2 cellular contexts compared by ENCODE assay signal in genomic region chr7:73536479-73536878, GRCh38.
TF ChIP-seq lines count a peak whose summit lies in the region.

No MANE protein-coding gene starts in this region.

TF ChIP-seq in GM12878, 131 proteins besides CTCF, POLR2A, EP300 and RAD21:
- no peak for TF ChIP-seq TCF12 (IDR thresholded peaks at IDR 0.05; ENCODE audit: low read depth, low read length)
- TF ChIP-seq ZZZ3 (IDR thresholded peaks at IDR 0.05; ENCODE audit: control insufficient read depth, insufficient read length, low read depth) = no peak
- no peak for TF ChIP-seq JUND (IDR thresholded peaks at IDR 0.05; ENCODE audit: low read depth, low read length)
- no peak for TF ChIP-seq CHD1 (IDR thresholded peaks at IDR 0.05; ENCODE audit: low read depth, low read length)
- TF ChIP-seq SREBF1 (IDR thresholded peaks at IDR 0.05; ENCODE audit: low read length) = no peak
- TF ChIP-seq EZH2 (IDR thresholded peaks at IDR 0.05; ENCODE audit: borderline replicate concordance, control insufficient read depth, low read depth, low read length) = no peak
- TF ChIP-seq POLR2AphosphoS5 (IDR thresholded peaks at IDR 0.05; ENCODE audit: low read length) = no peak
- TF ChIP-seq, protein P1, sequence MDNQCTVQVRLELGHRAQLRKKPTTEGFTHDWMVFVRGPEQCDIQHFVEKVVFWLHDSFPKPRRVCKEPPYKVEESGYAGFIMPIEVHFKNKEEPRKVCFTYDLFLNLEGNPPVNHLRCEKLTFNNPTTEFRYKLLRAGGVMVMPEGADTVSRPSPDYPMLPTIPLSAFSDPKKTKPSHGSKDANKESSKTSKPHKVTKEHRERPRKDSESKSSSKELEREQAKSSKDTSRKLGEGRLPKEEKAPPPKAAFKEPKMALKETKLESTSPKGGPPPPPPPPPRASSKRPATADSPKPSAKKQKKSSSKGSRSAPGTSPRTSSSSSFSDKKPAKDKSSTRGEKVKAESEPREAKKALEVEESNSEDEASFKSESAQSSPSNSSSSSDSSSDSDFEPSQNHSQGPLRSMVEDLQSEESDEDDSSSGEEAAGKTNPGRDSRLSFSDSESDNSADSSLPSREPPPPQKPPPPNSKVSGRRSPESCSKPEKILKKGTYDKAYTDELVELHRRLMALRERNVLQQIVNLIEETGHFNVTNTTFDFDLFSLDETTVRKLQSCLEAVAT (IDR thresholded peaks at IDR 0.05) = no peak
- no peak for TF ChIP-seq SMAD5 (IDR thresholded peaks at IDR 0.05; ENCODE audit: low read depth)
- no peak for TF ChIP-seq SPI1 (IDR thresholded peaks at IDR 0.05; ENCODE audit: borderline replicate concordance, insufficient read depth, low read depth, low read length)
- TF ChIP-seq MTA3 (IDR thresholded peaks at IDR 0.05; ENCODE audit: borderline replicate concordance, low read length) = no peak
- TF ChIP-seq MYC (IDR thresholded peaks at IDR 0.05; ENCODE audit: insufficient read depth, insufficient read length, insufficient replicate concordance, low read length, severe bottlenecking) = no peak
- TF ChIP-seq FOXK2 (IDR thresholded peaks at IDR 0.05) = no peak

TF ChIP-seq in SK-N-SH, 30 proteins besides CTCF, POLR2A, EP300 and RAD21:
- TF ChIP-seq GABPA (IDR thresholded peaks at IDR 0.05; ENCODE audit: low read depth) (no peak), POLR2AphosphoS5 (IDR thresholded peaks at IDR 0.05; ENCODE audit: low read depth, low read length) (no peak), TEAD4 (IDR thresholded peaks at IDR 0.05; ENCODE audit: borderline replicate concordance, insufficient read depth) (no peak)
TF ChIP-seq in SK-N-SH: peak in this region for 0.
